In genomic region chr13:40790232-40790631, GRCh38 we compare ENCODE assay signal across 8 cellular contexts. TPM values are rescaled to one million over a fixed set of nuclear protein-coding genes. Genes with fewer than 3 reads are reported as not detected.
DNase-seq lines count a peak whose midpoint lies in the region; ATAC-seq and TF ChIP-seq lines count a peak whose summit lies in the region.

No MANE protein-coding gene starts in this region.

- peak overlapping the region; percentile 96 for H3K4me2 ChIP-seq in mesenchymal stem cell (ENCODE audit: low read length, poor library complexity, severe bottlenecking)

- H3K4me3 ChIP-seq in HUES48 (ENCODE audit: low read depth, low read length) (peak overlapping the region; percentile 77), astrocyte of the spinal cord (ENCODE audit: low read depth, low read length) (peak overlapping the region; percentile 66), mesenchymal stem cell (ENCODE audit: insufficient read depth in 1 of 2, low read depth in 1 of 2, low read length in 2 of 2) (peak overlapping the region in 1 of 2 experiments; percentile 87)

- H2BK5ac ChIP-seq in mesenchymal stem cell (ENCODE audit: low read depth, low read length, poor library complexity, severe bottlenecking): no peak overlapping the region

- 25% methylated on average over 5 of the region's 6 CpGs for WGBS in mesenchymal stem cell

- no peak overlapping the region for H2BK12ac ChIP-seq in mesenchymal stem cell (ENCODE audit: low read length in 2 of 2)

- H3K4me1 ChIP-seq in HUES48 (ENCODE audit: control insufficient read depth, insufficient read depth, low read length) (peaks cover 5% of the 10 kb centered on the region), mesenchymal stem cell (ENCODE audit: control insufficient read depth, insufficient read depth, low read depth, low read length) (peaks cover 2% of the 10 kb centered on the region)

- H3K9me3 ChIP-seq in HUES48 (ENCODE audit: control insufficient read depth, insufficient read depth, low read length) (no peaks in the 10 kb centered on the region), mesenchymal stem cell (ENCODE audit: control insufficient read depth, low read length) (no peaks in the 10 kb centered on the region)

- H4K8ac ChIP-seq in mesenchymal stem cell (ENCODE audit: low read length): no peak overlapping the region

- TF ChIP-seq CTCF in 22Rv1 (IDR thresholded peaks at IDR 0.05) (no peak), astrocyte of the spinal cord (IDR thresholded peaks at IDR 0.05; ENCODE audit: low read depth, low read length) (no peak)

- in situ Hi-C loops in astrocyte of the spinal cord (cut with HindIII; ENCODE audit: low sequenced_read_pairs): no loop called here

- no peak overlapping the region for H3K18ac ChIP-seq in mesenchymal stem cell (ENCODE audit: low read depth in 1 of 2, low read length in 2 of 2)

- ATAC-seq in GM21381 (IDR thresholded peaks at IDR 0.05; ENCODE audit: unreplicated experiment): no peak
- no peak for ATAC-seq in GM18907 (IDR thresholded peaks at IDR 0.05; ENCODE audit: unreplicated experiment)

- H3K9ac ChIP-seq in HUES48 (ENCODE audit: low read depth, low read length) (peak overlapping the region; percentile 90), mesenchymal stem cell (ENCODE audit: low read length) (peak overlapping the region; percentile 90)

- no peak overlapping the region for H2AFZ ChIP-seq in mesenchymal stem cell (ENCODE audit: low read depth, low read length)

- no peak overlapping the region for H3K23ac ChIP-seq in mesenchymal stem cell (ENCODE audit: low read length in 2 of 2)

- peak overlapping the region; percentile 85 for H3K27ac ChIP-seq in 22Rv1
- peak overlapping the region; percentile 87 for H3K27ac ChIP-seq in HUES48 (ENCODE audit: low read depth, low read length)
- H3K27ac ChIP-seq in mesenchymal stem cell (ENCODE audit: low read length, poor library complexity, severe bottlenecking): peak overlapping the region; percentile 26

- no peak overlapping the region for H3K4ac ChIP-seq in mesenchymal stem cell (ENCODE audit: low read depth in 1 of 2, low read length in 2 of 2)

- H3K27me3 ChIP-seq in HUES48 (ENCODE audit: control insufficient read depth, insufficient read depth, low read length) (no peaks in the 10 kb centered on the region), mesenchymal stem cell (ENCODE audit: control insufficient read depth in 1 of 2, insufficient read depth in 1 of 2, low read length in 2 of 2) (no peaks in the 10 kb centered on the region)

- H4K91ac ChIP-seq in mesenchymal stem cell (ENCODE audit: low read length): no peak overlapping the region

- H2BK120ac ChIP-seq in mesenchymal stem cell (ENCODE audit: low read depth, low read length): peak overlapping the region; percentile 92

- peaks cover 15% of the 10 kb centered on the region for H3K79me1 ChIP-seq in mesenchymal stem cell (replicated peaks; ENCODE audit: low read length, poor library complexity, severe bottlenecking)

- H3K36me3 ChIP-seq in HUES48 (ENCODE audit: control insufficient read depth, insufficient read depth, low read length) (peaks cover 16% of the 10 kb centered on the region; the same call in 1 of the 2 replicates), mesenchymal stem cell (ENCODE audit: control insufficient read depth in 1 of 2, insufficient read depth in 2 of 2, low read depth in 1 of 2, low read length in 2 of 2) (peaks cover 11 to 16% of the 10 kb centered on the region in 2 experiments)

- H3K14ac ChIP-seq in mesenchymal stem cell (ENCODE audit: low read length in 2 of 2): no peak overlapping the region

- H2AK5ac ChIP-seq in mesenchymal stem cell (ENCODE audit: low read length, severe bottlenecking): no peak overlapping the region

- peak overlapping the region; percentile 95 for H2BK15ac ChIP-seq in mesenchymal stem cell (ENCODE audit: low read depth, poor library complexity, severe bottlenecking)

- DNase-seq in astrocyte of the spinal cord (ENCODE audit: low read depth, low spot score) (no peak), mesenchymal stem cell (no peak), SHP77 (lab: John Stamatoyannopoulos, UW) (no peak), KG1 (lab: John Stamatoyannopoulos, UW) (no peak)

RNA-seq across cellular contexts. Expression of gene SLC25A15, which starts 0.8 kb away (rescaled TPM):
- polyA plus RNA-seq in mesenchymal stem cell (2013, experiment 1 of 2): 11.0 TPM
- polyA plus RNA-seq in mesenchymal stem cell (2013, experiment 2 of 2): 12.1 TPM

RNA-seq across cellular contexts. Expression of gene MRPS31, which starts 19.2 kb away (rescaled TPM):
- 19.2 TPM for polyA plus RNA-seq in mesenchymal stem cell (2013, experiment 1 of 2)
- 20.2 TPM for polyA plus RNA-seq in mesenchymal stem cell (2013, experiment 2 of 2)

Comparison
In these comparisons a context has a peak if more than half of its experiments do, and no peak if none do; other contexts are left out.
1. H3K27ac ChIP-seq: peak in every context shown above with its lines; median percentile 87 in HUES48; 85 in 22Rv1; 26 in mesenchymal stem cell.